In genomic region chr10:71532878-71533277, GRCh38 we compare ENCODE assay signal across 21 cellular contexts.
DNase-seq lines count a peak whose midpoint lies in the region; ATAC-seq lines count a peak whose summit lies in the region.
"Had no signal": no experiment of that assay in that cellular context is flagged by ENCODE, and none has a peak within 500 bp of the region (broad histone marks: within the 10 kb centered on the region; RNA-seq: fewer than 3 reads in every experiment).

No MANE protein-coding gene starts in this region.

- H3K27ac Mint-ChIP-seq in activated CD4-positive, alpha-beta T cell treated with anti-CD3 and anti-CD28 coated beads for 36 hours, result peak overlapping the region; percentile 12
- H3K27ac Mint-ChIP-seq in activated CD4-positive, alpha-beta T cell treated with anti-CD3 and anti-CD28 coated beads, Interleukin-2, amount 10 ng/mL, durations not matched to agents 7 days and 5 days, result no peak overlapping the region
- H3K27ac Mint-ChIP-seq in activated naive CD4-positive, alpha-beta T cell treated with anti-CD3 and anti-CD28 coated beads, Interleukin-2, amount 50 U/mL, for 72 hours, result peak overlapping the region; percentile 63 to 94
- H3K27ac Mint-ChIP-seq in activated T-helper 1 cell treated with anti-CD3 and anti-CD28 coated beads, Interleukin-12 subunit alpha, Interleukin-12 subunit beta, Interleukin-2, Interleukin-4 antibody, amounts not matched to agents 30 ng/mL and 10 ng/mL and 1 ng/mL, durations not matched to agents 14 hours and 24 hours and 36 hours, result peak overlapping the region; percentile 67
- H3K27ac Mint-ChIP-seq: CD4-positive, alpha-beta T cell; IgD-negative memory B cell had no signal

- H3K9me3 Mint-ChIP-seq in activated CD4-positive, alpha-beta T cell treated with anti-CD3 and anti-CD28 coated beads for 36 hours (ENCODE audit: low read depth), result peaks cover 1% of the 10 kb centered on the region
- H3K9me3 Mint-ChIP-seq in activated CD4-positive, alpha-beta T cell treated with anti-CD3 and anti-CD28 coated beads, Interleukin-2, amount 10 ng/mL, durations not matched to agents 7 days and 5 days, result peaks cover 2% of the 10 kb centered on the region
- peaks cover 0 to 6% of the 10 kb centered on the region in 2 donors for H3K9me3 Mint-ChIP-seq in activated naive CD4-positive, alpha-beta T cell treated with anti-CD3 and anti-CD28 coated beads, Interleukin-2, amount 50 U/mL, for 72 hours
- peaks cover 6% of the 10 kb centered on the region for H3K9me3 Mint-ChIP-seq in activated T-helper 1 cell treated with anti-CD3 and anti-CD28 coated beads, Interleukin-12 subunit alpha, Interleukin-12 subunit beta, Interleukin-2, Interleukin-4 antibody, amounts not matched to agents 30 ng/mL and 10 ng/mL and 1 ng/mL, durations not matched to agents 14 hours and 24 hours and 36 hours
- H3K9me3 Mint-ChIP-seq: CD4-positive, alpha-beta T cell had no signal

- no peak for DNase-seq in activated CD4-positive, alpha-beta T cell treated with anti-CD3 and anti-CD28 coated beads for 36 hours
- DNase-seq in activated CD4-positive, alpha-beta T cell treated with anti-CD3 and anti-CD28 coated beads, Interleukin-2, amount 10 ng/mL, durations not matched to agents 7 days and 5 days, result no peak
- no peak for DNase-seq in activated naive CD4-positive, alpha-beta T cell treated with anti-CD3 and anti-CD28 coated beads, Interleukin-2, amount 50 U/mL, for 72 hours (ENCODE audit: low spot score in 2 of 2)
- no peak for DNase-seq in activated naive CD4-positive, alpha-beta T cell (lab: John Stamatoyannopoulos, UW)
- no peak for DNase-seq in activated T-helper 1 cell treated with anti-CD3 and anti-CD28 coated beads, Interleukin-12 subunit alpha, Interleukin-12 subunit beta, Interleukin-2, Interleukin-4 antibody, amounts not matched to agents 30 ng/mL and 10 ng/mL and 1 ng/mL, durations not matched to agents 14 hours and 24 hours and 36 hours (ENCODE audit: low spot score)
- DNase-seq in left ventricle myocardium superior (no peak), GDM1 (lab: John Stamatoyannopoulos, UW) (no peak), hippocampal formation (lab: John Stamatoyannopoulos, UW) (no peak)
- DNase-seq: ACHN; CD4-positive, alpha-beta T cell; COR-L47; DMS 273 treated with DMSO at 0.1 percent for 48 hours; DMS79 treated with DMSO at 0.1 percent for 48 hours; NCI-H1105; NCI-H146; NCI-H2029 treated with DMSO at 0.1 percent for 48 hours; NCI-H226; NCI-H774; Peyer's patch had no signal

- no peak for ATAC-seq in activated CD4-positive, alpha-beta T cell treated with anti-CD3 and anti-CD28 coated beads for 36 hours
- no peak for ATAC-seq in activated naive CD4-positive, alpha-beta T cell treated with anti-CD3 and anti-CD28 coated beads, Interleukin-2, amount 50 U/mL, for 72 hours
- ATAC-seq in left ventricle myocardium superior, result peak; percentile 28
- ATAC-seq: GM12878 had no signal

- POLR2A ChIA-PET in activated CD4-positive, alpha-beta T cell treated with anti-CD3 and anti-CD28 coated beads for 36 hours (lab: Charles Lee), result no interaction called here
- POLR2A ChIA-PET in activated CD4-positive, alpha-beta T cell treated with anti-CD3 and anti-CD28 coated beads, Interleukin-2, amount 10 ng/mL, durations not matched to agents 7 days and 5 days (lab: Charles Lee), result no interaction called here

- no peaks in the 10 kb centered on the region for H3K36me3 Mint-ChIP-seq in activated CD4-positive, alpha-beta T cell treated with anti-CD3 and anti-CD28 coated beads for 36 hours (ENCODE audit: low read depth)
- no peaks in the 10 kb centered on the region for H3K36me3 Mint-ChIP-seq in activated CD4-positive, alpha-beta T cell treated with anti-CD3 and anti-CD28 coated beads, Interleukin-2, amount 10 ng/mL, durations not matched to agents 7 days and 5 days (ENCODE audit: low read depth)
- H3K36me3 Mint-ChIP-seq in activated naive CD4-positive, alpha-beta T cell treated with anti-CD3 and anti-CD28 coated beads, Interleukin-2, amount 50 U/mL, for 72 hours, result no peaks in the 10 kb centered on the region
- H3K36me3 Mint-ChIP-seq in activated T-helper 1 cell treated with anti-CD3 and anti-CD28 coated beads, Interleukin-12 subunit alpha, Interleukin-12 subunit beta, Interleukin-2, Interleukin-4 antibody, amounts not matched to agents 30 ng/mL and 10 ng/mL and 1 ng/mL, durations not matched to agents 14 hours and 24 hours and 36 hours (ENCODE audit: low read depth), result no peaks in the 10 kb centered on the region

- H3K4me1 Mint-ChIP-seq in activated CD4-positive, alpha-beta T cell treated with anti-CD3 and anti-CD28 coated beads for 36 hours, result peaks cover 23% of the 10 kb centered on the region
- H3K4me1 Mint-ChIP-seq in activated CD4-positive, alpha-beta T cell treated with anti-CD3 and anti-CD28 coated beads, Interleukin-2, amount 10 ng/mL, durations not matched to agents 7 days and 5 days, result peaks cover 5% of the 10 kb centered on the region
- peaks cover 11% of the 10 kb centered on the region for H3K4me1 Mint-ChIP-seq in activated T-helper 1 cell treated with anti-CD3 and anti-CD28 coated beads, Interleukin-12 subunit alpha, Interleukin-12 subunit beta, Interleukin-2, Interleukin-4 antibody, amounts not matched to agents 30 ng/mL and 10 ng/mL and 1 ng/mL, durations not matched to agents 14 hours and 24 hours and 36 hours (ENCODE audit: low read depth)
- H3K4me1 Mint-ChIP-seq: IgD-negative memory B cell had no signal

- no peak overlapping the region for H3K4me3 Mint-ChIP-seq in activated CD4-positive, alpha-beta T cell treated with anti-CD3 and anti-CD28 coated beads for 36 hours
- H3K4me3 Mint-ChIP-seq in activated CD4-positive, alpha-beta T cell treated with anti-CD3 and anti-CD28 coated beads, Interleukin-2, amount 10 ng/mL, durations not matched to agents 7 days and 5 days, result no peak overlapping the region
- no peak overlapping the region for H3K4me3 Mint-ChIP-seq in activated T-helper 1 cell treated with anti-CD3 and anti-CD28 coated beads, Interleukin-12 subunit alpha, Interleukin-12 subunit beta, Interleukin-2, Interleukin-4 antibody, amounts not matched to agents 30 ng/mL and 10 ng/mL and 1 ng/mL, durations not matched to agents 14 hours and 24 hours and 36 hours
- H3K4me3 Mint-ChIP-seq: CD4-positive, alpha-beta T cell had no signal

- intact Hi-C loops in activated CD4-positive, alpha-beta T cell treated with anti-CD3 and anti-CD28 coated beads for 36 hours (cut with DNase I, micrococcal nuclease), result no loop called here
- intact Hi-C loops in activated T-helper 1 cell treated with anti-CD3 and anti-CD28 coated beads, Interleukin-12 subunit alpha, Interleukin-12 subunit beta, Interleukin-2, Interleukin-4 antibody, amounts not matched to agents 30 ng/mL and 10 ng/mL and 1 ng/mL, durations not matched to agents 14 hours and 24 hours and 36 hours (cut with micrococcal nuclease), result no loop called here
- intact Hi-C loops in left ventricle myocardium superior (cut with micrococcal nuclease), result no loop called here

- no peaks in the 10 kb centered on the region for H3K27me3 Mint-ChIP-seq in activated CD4-positive, alpha-beta T cell treated with anti-CD3 and anti-CD28 coated beads for 36 hours
- H3K27me3 Mint-ChIP-seq in activated CD4-positive, alpha-beta T cell treated with anti-CD3 and anti-CD28 coated beads, Interleukin-2, amount 10 ng/mL, durations not matched to agents 7 days and 5 days, result no peaks in the 10 kb centered on the region
- peaks cover 2% of the 10 kb centered on the region for H3K27me3 Mint-ChIP-seq in activated T-helper 1 cell treated with anti-CD3 and anti-CD28 coated beads, Interleukin-12 subunit alpha, Interleukin-12 subunit beta, Interleukin-2, Interleukin-4 antibody, amounts not matched to agents 30 ng/mL and 10 ng/mL and 1 ng/mL, durations not matched to agents 14 hours and 24 hours and 36 hours (ENCODE audit: insufficient read depth)
- H3K27me3 Mint-ChIP-seq: CD4-positive, alpha-beta T cell had no signal

- CTCF ChIA-PET in activated CD4-positive, alpha-beta T cell treated with anti-CD3 and anti-CD28 coated beads for 36 hours (lab: Charles Lee), result interaction anchor here (0.6 kb wide), 1 partner anchor 13 kb away, joined by 3 read pairs; no protein-coding TSS in a partner anchor
- CTCF ChIA-PET in activated CD4-positive, alpha-beta T cell treated with anti-CD3 and anti-CD28 coated beads, Interleukin-2, amount 10 ng/mL, durations not matched to agents 7 days and 5 days (lab: Charles Lee), result no interaction called here
